26 cellular contexts compared by ENCODE assay signal in genomic region chr1:76289692-76290091, GRCh38.
DNase-seq lines count a peak whose midpoint lies in the region; ATAC-seq, FAIRE-seq and TF ChIP-seq lines count a peak whose summit lies in the region.
"Had no signal": no experiment of that assay in that cellular context is flagged by ENCODE, and none has a peak within 500 bp of the region (broad histone marks: within the 10 kb centered on the region; RNA-seq: fewer than 3 reads in every experiment).

No MANE protein-coding gene starts in this region.

- ATAC-seq in activated T-cell treated with anti-CD3 and anti-CD28 coated beads, Interleukin-2, amount 50 U/mL, for 4 hours = peak; percentile 25 to 35
- ATAC-seq in naive thymus-derived CD4-positive, alpha-beta T cell = no peak
- ATAC-seq: activated CD8-positive, alpha-beta memory T cell treated with anti-CD3 and anti-CD28 coated beads, Interleukin-2, amount 10 ng/mL, durations not matched to agents 7 days and 5 days; left lobe of liver; Panc1; stimulated activated naive B cell treated with anti-CD40 and anti-IgM and Interleukin-4, amounts not matched to agents 10 μg/mL and 1 μg/mL and 100 μg/mL, for 72 hours had no signal

- H3K27me3 ChIP-seq in naive thymus-derived CD4-positive, alpha-beta T cell (ENCODE audit: control insufficient read depth in 2 of 2, insufficient read depth in 2 of 2, low read length in 2 of 2) = no peaks in the 10 kb centered on the region
- H3K27me3 ChIP-seq: SJSA1, testis had no signal

- H3K4me3 ChIP-seq in naive thymus-derived CD4-positive, alpha-beta T cell (ENCODE audit: low read length) = no peak overlapping the region
- H3K4me3 ChIP-seq: SJSA1, testis had no signal

- TF ChIP-seq POLR2A in erythroblast (IDR thresholded peaks at IDR 0.05; ENCODE audit: low read length) = no peak

- H3K36me3 Mint-ChIP-seq in activated T-cell treated with anti-CD3 and anti-CD28 coated beads, Interleukin-2, amount 50 U/mL, for 4 hours (ENCODE audit: insufficient read depth) = no peaks in the 10 kb centered on the region
- H3K36me3 Mint-ChIP-seq in activated naive CD8-positive, alpha-beta T cell treated with anti-CD3 and anti-CD28 coated beads for 36 hours = peaks cover 1% of the 10 kb centered on the region
- H3K36me3 Mint-ChIP-seq in naive thymus-derived CD4-positive, alpha-beta T cell = no peaks in the 10 kb centered on the region
- H3K36me3 Mint-ChIP-seq: activated CD8-positive, alpha-beta memory T cell treated with anti-CD3 and anti-CD28 coated beads, Interleukin-2, amount 10 ng/mL, durations not matched to agents 7 days and 5 days had no signal

- no peak for DNase-seq in activated T-cell treated with anti-CD3 and anti-CD28 coated beads, Interleukin-2, amount 50 U/mL, for 4 hours
- DNase-seq in activated T-cell treated with anti-CD3 and anti-CD28 coated beads for 4 hours (no peak), M059J (ENCODE audit: low read depth) (peak; percentile 11), erythroblast (lab: John Stamatoyannopoulos, UW) (no peak), RCC 7860 (ENCODE audit: low spot score) (no peak), GM19240 (ENCODE audit: insufficient read length, low spot score) (no peak)
- DNase-seq in activated naive CD8-positive, alpha-beta T cell treated with anti-CD3 and anti-CD28 coated beads for 36 hours = peak; percentile 24
- DNase-seq in naive thymus-derived CD4-positive, alpha-beta T cell = no peak
- DNase-seq: activated CD8-positive, alpha-beta memory T cell treated with anti-CD3 and anti-CD28 coated beads, Interleukin-2, amount 10 ng/mL, durations not matched to agents 7 days and 5 days; anterior cingulate cortex; glutamatergic neuron; H9; MM.1S; NCI-H1436; NK-92 treated with Interleukin-12 subunit alpha and Interleukin-12 subunit beta, amount 100 ng/mL, for 24 hours; stimulated activated naive B cell treated with anti-CD40 and anti-IgM and Interleukin-4, amounts not matched to agents 10 μg/mL and 1 μg/mL and 100 μg/mL, for 72 hours; testis had no signal

- H3K27ac Mint-ChIP-seq in activated naive CD8-positive, alpha-beta T cell treated with anti-CD3 and anti-CD28 coated beads for 36 hours = peak overlapping the region; percentile 79
- H3K27ac Mint-ChIP-seq in naive thymus-derived CD4-positive, alpha-beta T cell = peak overlapping the region; percentile 27 to 95 (median 77)
- H3K27ac Mint-ChIP-seq: dendritic cell treated with granulocyte-macrophage colony-stimulating factor and Interleukin-4, amounts not matched to agents 40 ng/mL and 50 ng/mL, for 4 days; stimulated activated naive B cell treated with anti-CD40 and anti-IgM and Interleukin-4, amounts not matched to agents 10 μg/mL and 1 μg/mL and 100 μg/mL, for 72 hours had no signal

- no peaks in the 10 kb centered on the region for H3K9me3 Mint-ChIP-seq in activated T-cell treated with anti-CD3 and anti-CD28 coated beads, Interleukin-2, amount 50 U/mL, for 4 hours
- no peaks in the 10 kb centered on the region for H3K9me3 Mint-ChIP-seq in activated naive CD8-positive, alpha-beta T cell treated with anti-CD3 and anti-CD28 coated beads for 36 hours
- H3K9me3 Mint-ChIP-seq in naive thymus-derived CD4-positive, alpha-beta T cell = no peaks in the 10 kb centered on the region
- H3K9me3 Mint-ChIP-seq: dendritic cell treated with granulocyte-macrophage colony-stimulating factor and Interleukin-4, amounts not matched to agents 40 ng/mL and 50 ng/mL, for 4 days; H9 had no signal

- no peak overlapping the region for H3K4me3 Mint-ChIP-seq in activated T-cell treated with anti-CD3 and anti-CD28 coated beads, Interleukin-2, amount 50 U/mL, for 4 hours
- H3K4me3 Mint-ChIP-seq in activated naive CD8-positive, alpha-beta T cell treated with anti-CD3 and anti-CD28 coated beads for 36 hours = no peak overlapping the region
- H3K4me3 Mint-ChIP-seq in naive thymus-derived CD4-positive, alpha-beta T cell = peak overlapping the region in 6 of 10 donors; percentile 5 to 55 (median 16)
- H3K4me3 Mint-ChIP-seq: activated CD8-positive, alpha-beta memory T cell treated with anti-CD3 and anti-CD28 coated beads, Interleukin-2, amount 10 ng/mL, durations not matched to agents 7 days and 5 days; dendritic cell treated with granulocyte-macrophage colony-stimulating factor and Interleukin-4, amounts not matched to agents 40 ng/mL and 50 ng/mL, for 4 days; H9; neural crest cell; stimulated activated naive B cell treated with anti-CD40 and anti-IgM and Interleukin-4, amounts not matched to agents 10 μg/mL and 1 μg/mL and 100 μg/mL, for 72 hours had no signal

- H3K27ac ChIP-seq in naive thymus-derived CD4-positive, alpha-beta T cell (ENCODE audit: low read depth, low read length) = peak overlapping the region; percentile 0
- H3K27ac ChIP-seq: C4-2B, SJSA1, testis, VCaP had no signal

- H3K27me3 Mint-ChIP-seq in activated T-cell treated with anti-CD3 and anti-CD28 coated beads, Interleukin-2, amount 50 U/mL, for 4 hours (ENCODE audit: low read depth) = no peaks in the 10 kb centered on the region
- H3K27me3 Mint-ChIP-seq in activated naive CD8-positive, alpha-beta T cell treated with anti-CD3 and anti-CD28 coated beads for 36 hours = no peaks in the 10 kb centered on the region
- H3K27me3 Mint-ChIP-seq in naive thymus-derived CD4-positive, alpha-beta T cell = no peaks in the 10 kb centered on the region
- H3K27me3 Mint-ChIP-seq: activated CD8-positive, alpha-beta memory T cell treated with anti-CD3 and anti-CD28 coated beads, Interleukin-2, amount 10 ng/mL, durations not matched to agents 7 days and 5 days; dendritic cell treated with granulocyte-macrophage colony-stimulating factor and Interleukin-4, amounts not matched to agents 40 ng/mL and 50 ng/mL, for 4 days; stimulated activated naive B cell treated with anti-CD40 and anti-IgM and Interleukin-4, amounts not matched to agents 10 μg/mL and 1 μg/mL and 100 μg/mL, for 72 hours had no signal

- no peaks in the 10 kb centered on the region for H3K9me3 ChIP-seq in naive thymus-derived CD4-positive, alpha-beta T cell (ENCODE audit: control insufficient read depth in 2 of 3, low read length in 3 of 3)
- H3K9me3 ChIP-seq: SJSA1, testis had no signal

- H3K4me1 ChIP-seq in naive thymus-derived CD4-positive, alpha-beta T cell (ENCODE audit: control insufficient read depth in 2 of 2, insufficient read depth in 2 of 2, low read length in 2 of 2) = peaks cover 30 to 86% of the 10 kb centered on the region in 2 donors
- H3K4me1 ChIP-seq: SJSA1, testis had no signal

- CTCF ChIA-PET in naive thymus-derived CD4-positive, alpha-beta T cell (lab: Charles Lee) = no interaction called here

- no peaks in the 10 kb centered on the region for H3K36me3 ChIP-seq in naive thymus-derived CD4-positive, alpha-beta T cell (ENCODE audit: control insufficient read depth in 2 of 3, insufficient read depth in 3 of 3, low read length in 3 of 3)
- H3K36me3 ChIP-seq: SJSA1 had no signal

- peaks cover 73% of the 10 kb centered on the region for H3K4me1 Mint-ChIP-seq in activated T-cell treated with anti-CD3 and anti-CD28 coated beads, Interleukin-2, amount 50 U/mL, for 4 hours (ENCODE audit: low read depth)
- peaks cover 72% of the 10 kb centered on the region for H3K4me1 Mint-ChIP-seq in activated naive CD8-positive, alpha-beta T cell treated with anti-CD3 and anti-CD28 coated beads for 36 hours
- H3K4me1 Mint-ChIP-seq in naive thymus-derived CD4-positive, alpha-beta T cell = peaks cover 27 to 95% (median 93%) of the 10 kb centered on the region in 7 donors

- FAIRE-seq in RCC 7860 (lab: Jason Lieb, UNC) = no peak
- FAIRE-seq: D721Med, GM18507 had no signal

- POLR2A ChIA-PET in naive thymus-derived CD4-positive, alpha-beta T cell (lab: Charles Lee) = interaction anchor here (1.2 kb wide), 1 partner anchor 11 kb away, joined by 5 read pairs; no protein-coding TSS in a partner anchor

- intact Hi-C loops in naive thymus-derived CD4-positive, alpha-beta T cell (cut with micrococcal nuclease) = loop anchor here (1.0 to 10.0 kb wide), 7 partner anchors 11 to 1475 kb away; partner anchors contain the start of gene RABGGTB (in 2 of the 2)

Comparison
In these comparisons a context has a peak if more than half of its experiments do, and no peak if none do; other contexts are left out.
1. DNase-seq: peak in M059J (single experiment) and activated naive CD8-positive, alpha-beta T cell treated with anti-CD3 and anti-CD28 coated beads for 36 hours (single experiment); none in activated T-cell treated with anti-CD3 and anti-CD28 coated beads, Interleukin-2, amount 50 U/mL, for 4 hours (single experiment), activated T-cell treated with anti-CD3 and anti-CD28 coated beads for 4 hours (single experiment), naive thymus-derived CD4-positive, alpha-beta T cell (0 of 9), erythroblast (0 of 2), RCC 7860 (single experiment) and GM19240 (single experiment).
2. H3K4me3 Mint-ChIP-seq: peak in naive thymus-derived CD4-positive, alpha-beta T cell (6 of 10); none in activated T-cell treated with anti-CD3 and anti-CD28 coated beads, Interleukin-2, amount 50 U/mL, for 4 hours (single experiment) and activated naive CD8-positive, alpha-beta T cell treated with anti-CD3 and anti-CD28 coated beads for 36 hours (single experiment).